Comparison of ENCODE assay signal across 17 cellular contexts in genomic region chr1:25040122-25040685, GRCh38.
DNase-seq lines count a peak whose midpoint lies in the region; ATAC-seq and TF ChIP-seq lines count a peak whose summit lies in the region.
"Had no signal": no experiment of that assay in that cellular context is flagged by ENCODE, and none has a peak within 500 bp of the region (broad histone marks: within the 10 kb centered on the region; RNA-seq: fewer than 3 reads in every experiment).

No MANE protein-coding gene starts in this region.

- no peak overlapping the region for H2AFZ ChIP-seq in osteoblast (ENCODE audit: low read length)

- H3K27me3 ChIP-seq in right atrium auricular region = no peaks in the 10 kb centered on the region
- no peaks in the 10 kb centered on the region for H3K27me3 ChIP-seq in osteoblast (ENCODE audit: insufficient read depth, low read length)
- peaks cover 24% of the 10 kb centered on the region for H3K27me3 ChIP-seq in suprapubic skin

- H3K4me1 ChIP-seq in right atrium auricular region = no peaks in the 10 kb centered on the region
- no peaks in the 10 kb centered on the region for H3K4me1 ChIP-seq in osteoblast (ENCODE audit: insufficient read depth, low read length)
- no peaks in the 10 kb centered on the region for H3K4me1 ChIP-seq in suprapubic skin
- H3K4me1 ChIP-seq: A549, Caco-2 had no signal

- no peak overlapping the region for H3K4me3 ChIP-seq in right atrium auricular region
- no peak overlapping the region for H3K4me3 ChIP-seq in osteoblast (ENCODE audit: insufficient read depth, low read length)
- no peak overlapping the region for H3K4me3 ChIP-seq in suprapubic skin
- H3K4me3 ChIP-seq: A549, GM12878 had no signal

- no peak for TF ChIP-seq CTCF in right atrium auricular region (IDR thresholded peaks at IDR 0.05)
- TF ChIP-seq CTCF in osteoblast (IDR thresholded peaks at IDR 0.05; ENCODE audit: extremely low read depth, low read depth, low read length) = no peak
- no peak for TF ChIP-seq CTCF in suprapubic skin (IDR thresholded peaks at IDR 0.05)

- no peaks in the 10 kb centered on the region for H4K20me1 ChIP-seq in osteoblast (ENCODE audit: insufficient read depth, low read length)

- no peaks in the 10 kb centered on the region for H3K79me2 ChIP-seq in osteoblast (ENCODE audit: insufficient read depth, low read length)

- H3K9me3 ChIP-seq in right atrium auricular region = peaks cover 0 to 7% of the 10 kb centered on the region in 2 donors
- no peaks in the 10 kb centered on the region for H3K9me3 ChIP-seq in osteoblast (ENCODE audit: low read depth, low read length)
- H3K9me3 ChIP-seq in suprapubic skin = no peaks in the 10 kb centered on the region
- H3K9me3 ChIP-seq: A549, Caco-2 had no signal

- intact Hi-C loops in left ventricle myocardium superior (cut with micrococcal nuclease) = no loop called here

- no peak for TF ChIP-seq EP300 in suprapubic skin (IDR thresholded peaks at IDR 0.05)

- no peak overlapping the region for H3K4me2 ChIP-seq in osteoblast (ENCODE audit: insufficient read depth, low read length)
- H3K4me2 ChIP-seq: A549 had no signal

- WGBS in suprapubic skin = 80% methylated on average over 11 of the region's 11 CpGs

- H3K27ac ChIP-seq in right atrium auricular region (no peak overlapping the region), osteoblast (ENCODE audit: low read depth, low read length) (no peak overlapping the region), suprapubic skin (no peak overlapping the region)
- H3K27ac ChIP-seq: 22Rv1, A549, C4-2B had no signal

- DNase-seq in DMS 273 (lab: John Stamatoyannopoulos, UW; ENCODE audit: unreplicated experiment) (peak; percentile 15), DMS 273 treated with DMSO at 0.1 percent for 48 hours (lab: John Stamatoyannopoulos, UW) (no peak), left ventricle myocardium superior (peak; percentile 4), right atrium auricular region (ENCODE audit: low spot score) (no peak), osteoblast (ENCODE audit: insufficient read length, low spot score, missing footprints) (peak; percentile 53), suprapubic skin (ENCODE audit: low spot score in 2 of 2) (no peak)
- DNase-seq: AML-193; Caco-2; CD4-positive, alpha-beta T cell; DND-41; EL; H9 had no signal

- no peaks in the 10 kb centered on the region for H3K36me3 ChIP-seq in right atrium auricular region
- no peaks in the 10 kb centered on the region for H3K36me3 ChIP-seq in osteoblast (ENCODE audit: insufficient read depth, low read length)
- no peaks in the 10 kb centered on the region for H3K36me3 ChIP-seq in suprapubic skin

- TF ChIP-seq POLR2A in suprapubic skin (IDR thresholded peaks at IDR 0.05) = no peak

- ATAC-seq in left ventricle myocardium superior (no peak), HG03097 (IDR thresholded peaks at IDR 0.05; ENCODE audit: low FRiP score, unreplicated experiment) (no peak)
- ATAC-seq: A549, GM12878 had no signal

Comparison
In these comparisons a context has a peak if more than half of its experiments do, and no peak if none do; other contexts are left out.
1. DNase-seq: peak in DMS 273 (single experiment), left ventricle myocardium superior (single experiment) and osteoblast (single experiment); none in DMS 273 treated with DMSO at 0.1 percent for 48 hours (single experiment), right atrium auricular region (single experiment) and suprapubic skin (0 of 2).